Comparison of ENCODE assay signal across 1 cellular context in genomic region chr11:77249427-77249826, GRCh38.
TF ChIP-seq lines count a peak whose summit lies in the region.

No MANE protein-coding gene starts in this region.

TF ChIP-seq in liver, 16 proteins besides CTCF, POLR2A, EP300 and RAD21 (continued from another document):
- TF ChIP-seq HNF4A (conservative IDR thresholded peaks at IDR 0.05): peak; percentile 19 to 62
- TF ChIP-seq RXRA (IDR thresholded peaks at IDR 0.05): peak in 1 of 2 donors; percentile 63
